In genomic region chr10:70169011-70169410, GRCh38 we compare ENCODE assay signal across 1 cellular context.
TF ChIP-seq lines count a peak whose summit lies in the region.

No MANE protein-coding gene starts in this region.

TF ChIP-seq in HepG2, 621 proteins besides CTCF, POLR2A, EP300 and RAD21:
- TF ChIP-seq EZH2 (conservative IDR thresholded peaks at IDR 0.05; ENCODE audit: low read depth, low read length) (no peak), ZNF337 (CRISPR knock-in tag; IDR thresholded peaks at IDR 0.05; ENCODE audit: borderline replicate concordance, low read depth) (no peak), MBD4 (IDR thresholded peaks at IDR 0.05; ENCODE audit: borderline replicate concordance, low read length) (no peak), E2F2 (CRISPR knock-in tag; IDR thresholded peaks at IDR 0.05; ENCODE audit: borderline replicate concordance) (no peak), ZNF552 (CRISPR knock-in tag; IDR thresholded peaks at IDR 0.05; ENCODE audit: borderline replicate concordance) (no peak), ZNF496 (CRISPR knock-in tag; IDR thresholded peaks at IDR 0.05; ENCODE audit: insufficient replicate concordance) (no peak), ZBTB33 (CRISPR knock-in tag; IDR thresholded peaks at IDR 0.05) (no peak), SCMH1 (CRISPR knock-in tag; IDR thresholded peaks at IDR 0.05; ENCODE audit: borderline replicate concordance) (no peak), IRF2 (CRISPR knock-in tag; IDR thresholded peaks at IDR 0.05) (no peak), HDAC1 (CRISPR knock-in tag; IDR thresholded peaks at IDR 0.05) (no peak), ZNF253 (CRISPR knock-in tag; IDR thresholded peaks at IDR 0.05; ENCODE audit: borderline replicate concordance) (no peak), ZBTB37 (CRISPR knock-in tag; IDR thresholded peaks at IDR 0.05) (no peak), ATF5 (CRISPR knock-in tag; IDR thresholded peaks at IDR 0.05; ENCODE audit: low read depth) (no peak), ZNF34 (CRISPR knock-in tag; IDR thresholded peaks at IDR 0.05; ENCODE audit: borderline replicate concordance) (no peak), ZNF451 (CRISPR knock-in tag; IDR thresholded peaks at IDR 0.05) (no peak), GFI1 (CRISPR knock-in tag; IDR thresholded peaks at IDR 0.05; ENCODE audit: borderline replicate concordance) (no peak)
TF ChIP-seq in HepG2: peak in this region for 0.
